30 cellular contexts compared by ENCODE assay signal in genomic region chr2:158038906-158039305, GRCh38.
"Had no signal": no experiment of that assay in that cellular context is flagged by ENCODE, and none has a peak within 500 bp of the region (broad histone marks: within the 10 kb centered on the region; RNA-seq: fewer than 3 reads in every experiment).

No MANE protein-coding gene starts in this region.

- H3K4me1 ChIP-seq: esophagus squamous epithelium, gastroesophageal sphincter had no signal

- H3K36me3 ChIP-seq: esophagus squamous epithelium, gastroesophageal sphincter, WERI-Rb-1 had no signal

- H3K27me3 ChIP-seq: esophagus squamous epithelium, gastroesophageal sphincter had no signal

- H3K27ac Mint-ChIP-seq: activated B cell treated with CpG ODN at 0.5 μM for 24 hours; activated CD8-positive, alpha-beta T cell treated with anti-CD3 and anti-CD28 coated beads for 36 hours; activated naive CD8-positive, alpha-beta T cell; activated T-helper 17 cell treated with anti-CD3 and anti-CD28 coated beads, Interleukin-2, amount 50 U/mL, for 72 hours; effector memory CD8-positive, alpha-beta T cell; T-helper 17 cell; T-helper 2 cell treated with Interferon-gamma antibody and Interleukin-4, amounts not matched to agents 5 μg/mL and 100 μg/mL, for 36 hours had no signal

- H3K4me3 ChIP-seq: esophagus squamous epithelium, gastroesophageal sphincter had no signal

- DNase-seq: activated B cell treated with CpG ODN at 0.5 μM for 24 hours; activated CD4-positive, alpha-beta T cell treated with anti-CD3 and anti-CD28 coated beads for 48 hours; activated CD4-positive, alpha-beta T cell treated with anti-CD3 and anti-CD28 coated beads, Interleukin-2, amount 50 U/mL, for 1 hour; activated CD4-positive, alpha-beta T cell treated with anti-CD3 and anti-CD28 coated beads, Interleukin-2, amount 50 U/mL, for 48 hours; activated CD8-positive, alpha-beta memory T cell treated with anti-CD3 and anti-CD28 coated beads for 24 hours; activated CD8-positive, alpha-beta T cell treated with anti-CD3 and anti-CD28 coated beads for 36 hours; activated effector memory CD4-positive, alpha-beta T cell treated with Interleukin-2 at 50 U/mL for 16 hours; activated gamma-delta T cell treated with Interleukin-2 at 50 U/mL for 16 hours; activated naive CD4-positive, alpha-beta T cell treated with anti-CD3 and anti-CD28 coated beads, Interleukin-2, amount 50 U/mL, for 16 hours; activated naive CD4-positive, alpha-beta T cell treated with Interleukin-2 at 50 U/mL for 16 hours; activated T-cell treated with anti-CD3 and anti-CD28 coated beads, Interleukin-2, amount 50 U/mL, for 4 hours; amniotic stem cell; anterior cingulate cortex; caudate nucleus; cortex of kidney; dermis blood vessel endothelial cell; effector CD4-positive, alpha-beta T cell; effector memory CD8-positive, alpha-beta T cell; erythroblast; esophagus squamous epithelium; head of caudate nucleus; T-helper 1 cell; T-helper 17 cell; T1000; WERI-Rb-1 had no signal

- H3K36me3 Mint-ChIP-seq: activated naive CD8-positive, alpha-beta T cell had no signal

- H3K27ac ChIP-seq: esophagus squamous epithelium, gastroesophageal sphincter, WERI-Rb-1 had no signal

- H3K4me3 Mint-ChIP-seq: activated B cell treated with CpG ODN at 0.5 μM for 24 hours; activated CD8-positive, alpha-beta T cell treated with anti-CD3 and anti-CD28 coated beads for 36 hours; activated naive CD8-positive, alpha-beta T cell; activated T-cell treated with anti-CD3 and anti-CD28 coated beads, Interleukin-2, amount 50 U/mL, for 4 hours; activated T-helper 17 cell treated with anti-CD3 and anti-CD28 coated beads, Interleukin-2, amount 50 U/mL, for 72 hours; effector memory CD8-positive, alpha-beta T cell; T-helper 17 cell; T-helper 2 cell treated with Interferon-gamma antibody and Interleukin-4, amounts not matched to agents 5 μg/mL and 100 μg/mL, for 36 hours had no signal

- H3K9me3 Mint-ChIP-seq: activated B cell treated with CpG ODN at 0.5 μM for 24 hours; activated CD8-positive, alpha-beta T cell treated with anti-CD3 and anti-CD28 coated beads for 36 hours; activated T-cell treated with anti-CD3 and anti-CD28 coated beads, Interleukin-2, amount 50 U/mL, for 4 hours; activated T-helper 17 cell treated with anti-CD3 and anti-CD28 coated beads, Interleukin-2, amount 50 U/mL, for 72 hours; effector memory CD8-positive, alpha-beta T cell; T-helper 2 cell treated with Interferon-gamma antibody and Interleukin-4, amounts not matched to agents 5 μg/mL and 100 μg/mL, for 36 hours had no signal

- ATAC-seq: activated CD4-positive, CD25-positive, alpha-beta regulatory T cell treated with anti-CD3 and anti-CD28 coated beads, Interleukin-2, amount 50 U/mL, for 24 hours; activated CD8-positive, alpha-beta T cell treated with anti-CD3 and anti-CD28 coated beads for 36 hours; activated T-cell treated with anti-CD3 and anti-CD28 coated beads, Interleukin-2, amount 50 U/mL, for 4 hours; activated T-helper 17 cell treated with anti-CD3 and anti-CD28 coated beads, Interleukin-2, amount 50 U/mL, for 72 hours; effector memory CD8-positive, alpha-beta T cell; gastroesophageal sphincter; T-helper 17 cell had no signal

- H3K9me3 ChIP-seq: esophagus squamous epithelium, gastroesophageal sphincter had no signal
